In the genomic region with DNA sequence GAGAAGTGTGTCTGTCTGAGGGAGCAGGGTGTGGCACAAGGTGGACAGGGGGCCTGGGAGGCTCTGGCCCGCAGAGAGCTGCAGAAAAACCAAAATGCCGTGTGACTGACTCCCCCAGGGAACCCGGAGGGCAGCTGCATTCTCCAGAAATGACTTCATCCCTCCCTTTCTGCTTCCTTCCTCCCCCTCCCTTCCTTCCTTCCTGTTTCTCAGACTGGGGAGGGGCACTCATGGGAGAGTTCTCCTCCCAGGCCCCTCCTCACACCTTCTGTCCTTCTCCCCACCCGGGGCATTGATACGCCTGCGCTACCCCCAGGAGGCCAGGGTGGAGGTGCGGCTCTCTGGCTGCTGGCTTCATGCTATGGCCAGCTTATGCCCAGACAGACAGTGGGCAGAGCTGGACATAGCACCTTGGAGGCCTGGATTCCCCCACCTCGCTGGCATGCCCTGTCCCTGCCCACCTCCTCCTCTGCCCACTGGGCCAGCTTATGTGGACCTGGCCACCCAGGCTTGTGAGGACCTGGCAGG, we compare ENCODE assay signal across 8 cellular contexts. TPM values are rescaled to one million over a fixed set of nuclear protein-coding genes. Genes with fewer than 3 reads are reported as not detected.
DNase-seq lines count a peak whose midpoint lies in the region; ATAC-seq and TF ChIP-seq lines count a peak whose summit lies in the region.

No MANE protein-coding gene starts in this region.

- H3K9me3 ChIP-seq in DND-41 (ENCODE audit: insufficient read depth, low read length, severe bottlenecking) = no peaks in the 10 kb centered on the region
- H3K9me3 ChIP-seq in lower lobe of right lung = no peaks in the 10 kb centered on the region

- intact Hi-C loops in lower lobe of right lung (cut with DNase I) = no loop called here

- H3K4me1 Mint-ChIP-seq in chondrocyte (ENCODE audit: low read depth) = peaks cover 34% of the 10 kb centered on the region

- H4K20me1 ChIP-seq in DND-41 (ENCODE audit: insufficient read depth, low read length) = no peaks in the 10 kb centered on the region

- no peaks in the 10 kb centered on the region for H3K9me3 Mint-ChIP-seq in chondrocyte (ENCODE audit: low read depth)

- H3K27ac ChIP-seq in DND-41 (ENCODE audit: low read length) (peak overlapping the region; percentile 97), lower lobe of right lung (peak overlapping the region; percentile 83)

- H3K9ac ChIP-seq in DND-41 (ENCODE audit: low read depth, low read length) = peak overlapping the region; percentile 86

- ATAC-seq in DND-41 (ENCODE audit: insufficient read depth, low read depth) = peak; percentile 2
- peak; percentile 29 to 30 for ATAC-seq in lower lobe of right lung
- ATAC-seq in activated CD4-positive, CD25-positive, alpha-beta regulatory T cell treated with anti-CD3 and anti-CD28 coated beads, Interleukin-2, amount 50 U/mL, for 24 hours = no peak

- in situ Hi-C loops in G401 (cut with HindIII; ENCODE audit: low sequenced_read_pairs) = no loop called here

- TF ChIP-seq CTCF in DND-41 (IDR thresholded peaks at IDR 0.05; ENCODE audit: borderline replicate concordance, extremely low read depth, low read length, poor library complexity, severe bottlenecking) (peak; percentile 54), chondrocyte (IDR thresholded peaks at IDR 0.05) (peak; percentile 20), lower lobe of right lung (IDR thresholded peaks at IDR 0.05) (no peak)

- peaks cover 1% of the 10 kb centered on the region for H3K36me3 Mint-ChIP-seq in chondrocyte (ENCODE audit: low read depth)

- H3K27me3 Mint-ChIP-seq in chondrocyte (ENCODE audit: low read depth) = no peaks in the 10 kb centered on the region

- H3K4me1 ChIP-seq in DND-41 (ENCODE audit: insufficient read depth, low read length) (peaks cover 100% of the 10 kb centered on the region), lower lobe of right lung (peaks cover 68% of the 10 kb centered on the region)

- H3K4me2 ChIP-seq in DND-41 (ENCODE audit: insufficient read depth, low read length) = peak overlapping the region; percentile 85

- peak; percentile 75 for DNase-seq in DND-41
- DNase-seq in NAMALWA (ENCODE audit: low spot score) = peak; percentile 46
- DNase-seq in chondrocyte (ENCODE audit: low spot score) = no peak
- no peak for DNase-seq in lower lobe of right lung
- DNase-seq in NCI-H146 treated with DMSO at 0.1 percent for 48 hours (lab: John Stamatoyannopoulos, UW; ENCODE audit: unreplicated experiment) = no peak
- DNase-seq in NCI-H524 treated with DMSO at 0.1 percent for 48 hours (lab: John Stamatoyannopoulos, UW) = no peak
- no peak for DNase-seq in G401 (ENCODE audit: low spot score)

- H3K27me3 ChIP-seq in DND-41 (ENCODE audit: insufficient read depth, low read length, poor library complexity) (no peaks in the 10 kb centered on the region), lower lobe of right lung (ENCODE audit: low read depth) (no peaks in the 10 kb centered on the region)

- H3K4me3 ChIP-seq in DND-41 (ENCODE audit: low read depth in 1 of 2, low read length in 2 of 2) = peak overlapping the region in 1 of 2 experiments; percentile 61; a peak in 1 of 4 replicates
- H3K4me3 ChIP-seq in lower lobe of right lung = no peak overlapping the region

- no peak overlapping the region for H2AFZ ChIP-seq in DND-41 (ENCODE audit: low read depth, low read length)

- H3K4me3 Mint-ChIP-seq in chondrocyte (ENCODE audit: unreplicated experiment) = no peak overlapping the region

- H3K36me3 ChIP-seq in DND-41 (ENCODE audit: insufficient read depth, low read length) = peaks cover 72% of the 10 kb centered on the region
- peaks cover 12% of the 10 kb centered on the region for H3K36me3 ChIP-seq in lower lobe of right lung

- H3K79me2 ChIP-seq in DND-41 (ENCODE audit: insufficient read depth, low read length) = peaks cover 60% of the 10 kb centered on the region

- H3K27ac Mint-ChIP-seq in chondrocyte (ENCODE audit: unreplicated experiment) = peak overlapping the region; percentile 80

RNA-seq across cellular contexts. Expression of gene GPR17, which starts 8.2 kb away (rescaled TPM):
- total RNA-seq in chondrocyte = not detected in 3 replicates
- total RNA-seq in lower lobe of right lung = 0.18 TPM
- not detected in 2 replicates for total RNA-seq in G401 (2014; rRNA removed; shearing (Covaris generic))

RNA-seq across cellular contexts. Expression of gene LIMS2, which starts 37.5 kb away (rescaled TPM):
- total RNA-seq in chondrocyte (75.3 to 173 TPM (median 171 TPM) in 3 replicates), lower lobe of right lung (148 TPM)
- total RNA-seq in G401 (2014; rRNA removed; shearing (Covaris generic)) = 1.8 and 5.8 TPM in 2 replicates

Comparison
In these comparisons a context has a peak if more than half of its experiments do, and no peak if none do; other contexts are left out.
1. ATAC-seq: peak in DND-41 (single experiment) and lower lobe of right lung (2 of 2); none in activated CD4-positive, CD25-positive, alpha-beta regulatory T cell treated with anti-CD3 and anti-CD28 coated beads, Interleukin-2, amount 50 U/mL, for 24 hours (0 of 2).
2. DNase-seq: peak in DND-41 (single experiment) and NAMALWA (single experiment); none in chondrocyte (single experiment), lower lobe of right lung (single experiment), NCI-H146 treated with DMSO at 0.1 percent for 48 hours (single experiment), NCI-H524 treated with DMSO at 0.1 percent for 48 hours (single experiment) and G401 (single experiment).
3. RNA of gene LIMS2, which starts 37.5 kb away (total RNA-seq): 75.3 to 173 TPM in chondrocyte and 148 TPM in lower lobe of right lung (single experiment); 1.8 to 5.8 TPM in G401; every median in the first group is over 10 times any median in the second.